Comparison of ENCODE assay signal across 8 cellular contexts in the genomic region with DNA sequence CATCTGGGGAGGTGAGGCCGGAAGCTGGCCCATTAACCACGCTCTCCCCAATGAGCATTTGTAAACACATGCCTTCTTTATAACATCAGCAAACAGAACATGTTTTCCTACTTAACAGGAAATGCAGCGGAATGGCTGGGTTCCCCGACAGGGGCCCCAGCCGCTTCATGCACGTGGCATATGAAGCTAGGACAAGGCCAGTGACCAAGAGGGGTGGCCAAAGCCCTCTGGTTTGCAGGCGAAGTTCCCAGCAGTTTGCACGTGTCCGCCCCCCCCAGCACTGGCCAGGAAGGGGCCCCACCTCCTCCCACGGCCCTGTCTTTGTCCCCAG. TPM values are rescaled to one million over a fixed set of nuclear protein-coding genes. Genes with fewer than 3 reads are reported as not detected.
DNase-seq lines count a peak whose midpoint lies in the region; ATAC-seq and TF ChIP-seq lines count a peak whose summit lies in the region.

No MANE protein-coding gene starts in this region.

- intact Hi-C loops in prostate gland (cut with DNase I): loop anchor here (10.0 kb wide), 1 partner anchor 192 kb away; no protein-coding TSS in a partner anchor

- H3K4me3 ChIP-seq in CD8-positive, alpha-beta memory T cell (ENCODE audit: low read length): no peak overlapping the region
- H3K4me3 ChIP-seq in fibroblast of villous mesenchyme (ENCODE audit: low read depth, low read length) (no peak overlapping the region), prostate gland (no peak overlapping the region)

- H3K27me3 ChIP-seq in CD8-positive, alpha-beta memory T cell (ENCODE audit: insufficient read depth, low read length, poor library complexity, severe bottlenecking): no peaks in the 10 kb centered on the region
- no peaks in the 10 kb centered on the region for H3K27me3 ChIP-seq in prostate gland (replicated peaks; ENCODE audit: insufficient read depth)

- H3K4me1 Mint-ChIP-seq in CD8-positive, alpha-beta memory T cell: peaks cover 0 to 12% (median 5%) of the 10 kb centered on the region in 3 donors

- H3K4me3 Mint-ChIP-seq in CD8-positive, alpha-beta memory T cell: peak overlapping the region in 5 of 7 donors; percentile 26 to 61 (median 57)

- POLR2A ChIA-PET in CD8-positive, alpha-beta memory T cell (lab: Charles Lee): no interaction called here
- POLR2A ChIA-PET in RWPE1 (lab: Yijun Ruan, JAX; ENCODE audit: low non-redundant PET): interaction anchor here (0.6 kb wide), 1 partner anchor 95 kb away, joined by 4 read pairs; no protein-coding TSS in a partner anchor

- H3K4me1 ChIP-seq in CD8-positive, alpha-beta memory T cell (ENCODE audit: insufficient read depth, low read length): peaks cover 6% of the 10 kb centered on the region
- peaks cover 19% of the 10 kb centered on the region for H3K4me1 ChIP-seq in prostate gland (replicated peaks)

- TF ChIP-seq CTCF in RWPE1 (conservative IDR thresholded peaks at IDR 0.05; ENCODE audit: low read depth) (no peak), fibroblast of villous mesenchyme (IDR thresholded peaks at IDR 0.05; ENCODE audit: insufficient read depth, low read depth, low read length) (no peak), prostate gland (IDR thresholded peaks at IDR 0.05) (no peak)

- ATAC-seq in HG03108 (IDR thresholded peaks at IDR 0.05; ENCODE audit: unreplicated experiment): no peak
- ATAC-seq in GM21786 (IDR thresholded peaks at IDR 0.05; ENCODE audit: unreplicated experiment): no peak

- H3K9me3 ChIP-seq in CD8-positive, alpha-beta memory T cell (ENCODE audit: low read length): no peaks in the 10 kb centered on the region
- H3K9me3 ChIP-seq in prostate gland: no peaks in the 10 kb centered on the region

- H3K36me3 Mint-ChIP-seq in CD8-positive, alpha-beta memory T cell: no peaks in the 10 kb centered on the region

- CTCF ChIA-PET in CD8-positive, alpha-beta memory T cell (lab: Charles Lee): no interaction called here
- CTCF ChIA-PET in RWPE1 (lab: Yijun Ruan, JAX): interaction anchor here (1.0 kb wide), 1 partner anchor 200 kb away, joined by 4 read pairs; no protein-coding TSS in a partner anchor

- 14% methylated on average over 10 of the region's 10 CpGs for WGBS in prostate gland

- no peaks in the 10 kb centered on the region for H3K9me3 Mint-ChIP-seq in CD8-positive, alpha-beta memory T cell

- peaks cover 8 to 22% of the 10 kb centered on the region in 2 donors for H3K27me3 Mint-ChIP-seq in CD8-positive, alpha-beta memory T cell

- peak overlapping the region; percentile 51 for H3K27ac ChIP-seq in CD8-positive, alpha-beta memory T cell (ENCODE audit: low read depth, low read length)
- H3K27ac ChIP-seq in RWPE1 (peak overlapping the region; percentile 68), prostate gland (peak overlapping the region in 1 of 2 donors; percentile 58)

- DNase-seq in CD8-positive, alpha-beta memory T cell: peak in 1 of 5 donors; percentile 38
- DNase-seq in RWPE1 (ENCODE audit: low spot score): no peak
- DNase-seq in fibroblast of villous mesenchyme (ENCODE audit: low read depth): peak; percentile 83
- DNase-seq in prostate gland (ENCODE audit: low spot score): peak; percentile 34
- DNase-seq in effector CD4-positive, alpha-beta T cell: no peak
- no peak for DNase-seq in activated effector memory CD4-positive, alpha-beta T cell treated with anti-CD3 and anti-CD28 coated beads, Interleukin-2, amount 50 U/mL, for 16 hours

- no peak overlapping the region for H3K27ac Mint-ChIP-seq in CD8-positive, alpha-beta memory T cell

- H3K36me3 ChIP-seq in CD8-positive, alpha-beta memory T cell (ENCODE audit: insufficient read depth, low read length): no peaks in the 10 kb centered on the region
- no peaks in the 10 kb centered on the region for H3K36me3 ChIP-seq in prostate gland

- no peak for TF ChIP-seq POLR2A in prostate gland (IDR thresholded peaks at IDR 0.05)

RNA-seq across cellular contexts. Expression of gene LINC01488, which starts 38.7 kb away (rescaled TPM):
- not detected for total RNA-seq in CD8-positive, alpha-beta memory T cell
- not detected for polyA plus RNA-seq in CD8-positive, alpha-beta memory T cell
- total RNA-seq in fibroblast of villous mesenchyme (not detected in 2 replicates), prostate gland (not detected)

Comparison
In these comparisons a context has a peak if more than half of its experiments do, and no peak if none do; other contexts are left out.
1. DNase-seq: peak in fibroblast of villous mesenchyme (single experiment) and prostate gland (single experiment); none in RWPE1 (single experiment), effector CD4-positive, alpha-beta T cell (single experiment) and activated effector memory CD4-positive, alpha-beta T cell treated with anti-CD3 and anti-CD28 coated beads, Interleukin-2, amount 50 U/mL, for 16 hours (single experiment).